ENCODE assay signal across 8 cellular contexts in the genomic region with DNA sequence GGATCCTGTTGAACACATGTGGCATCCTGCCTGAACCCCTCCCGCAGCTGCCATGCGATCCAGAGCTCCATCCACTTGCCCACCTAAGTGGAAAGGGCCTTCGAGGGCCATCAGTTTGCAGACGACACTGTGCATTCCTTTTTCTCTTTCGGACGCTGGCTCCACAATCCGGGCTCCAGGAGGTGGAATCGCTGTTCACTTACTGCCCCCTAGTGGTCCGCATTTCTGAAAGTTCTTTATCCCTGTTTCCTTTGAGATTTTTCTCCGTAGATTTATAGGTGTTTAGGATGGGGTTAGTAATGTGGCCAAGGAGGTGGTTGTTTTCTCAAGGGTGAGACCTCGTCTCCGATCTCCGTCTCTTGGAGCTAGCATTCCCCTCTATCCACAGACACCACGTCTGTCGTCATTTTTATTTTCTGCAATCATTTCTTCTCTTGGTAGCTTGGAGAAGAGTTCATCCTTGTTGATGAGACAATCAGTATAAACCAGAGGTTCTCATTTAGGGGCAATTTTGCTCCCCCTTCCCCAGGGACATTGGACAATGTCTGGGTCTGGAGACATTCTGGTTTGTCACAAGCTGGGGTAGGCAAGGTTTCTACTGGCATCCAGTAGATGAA.
DNase-seq lines count a peak whose midpoint lies in the region; ATAC-seq and TF ChIP-seq lines count a peak whose summit lies in the region.

No MANE protein-coding gene starts in this region.

- H3K27me3 Mint-ChIP-seq in activated T-cell treated with anti-CD3 and anti-CD28 coated beads, Interleukin-2, amount 50 U/mL, for 4 hours (ENCODE audit: low read depth), result peaks cover 4% of the 10 kb centered on the region

- H3K36me3 Mint-ChIP-seq in activated T-cell treated with anti-CD3 and anti-CD28 coated beads, Interleukin-2, amount 50 U/mL, for 4 hours (ENCODE audit: insufficient read depth), result no peaks in the 10 kb centered on the region

- H3K4me1 Mint-ChIP-seq in activated T-cell treated with anti-CD3 and anti-CD28 coated beads, Interleukin-2, amount 50 U/mL, for 4 hours (ENCODE audit: low read depth), result peaks cover 12% of the 10 kb centered on the region

- WGBS in neuronal stem cell (ENCODE audit: extremely low coverage in 2 of 2, insufficient read length in 2 of 2, insufficient replicate concordance in 1 of 2), 2 donors, result no CpG with 5 or more reads among the region's 15 CpGs

- ATAC-seq in activated T-cell treated with anti-CD3 and anti-CD28 coated beads, Interleukin-2, amount 50 U/mL, for 4 hours, result no peak
- ATAC-seq in GM21423 (IDR thresholded peaks at IDR 0.05; ENCODE audit: unreplicated experiment), result no peak
- no peak for ATAC-seq in HG03457 (IDR thresholded peaks at IDR 0.05; ENCODE audit: unreplicated experiment)

- H3K9me3 ChIP-seq in neuronal stem cell (replicated peaks in 1 of 2; ENCODE audit: control insufficient read depth in 2 of 2, insufficient read depth in 1 of 2, low read depth in 1 of 2, low read length in 2 of 2), result no peaks in the 10 kb centered on the region

- H3K36me3 ChIP-seq in neuronal stem cell (replicated peaks in 1 of 2; ENCODE audit: control insufficient read depth in 2 of 2, insufficient read depth in 2 of 2, low read length in 2 of 2), result no peaks in the 10 kb centered on the region

- H3K4me3 ChIP-seq in fibroblast of the aortic adventitia (ENCODE audit: low read depth, low read length) (no peak overlapping the region), neuronal stem cell (ENCODE audit: low read length in 2 of 2) (no peak overlapping the region)

- no peak overlapping the region for H2BK12ac ChIP-seq in neuronal stem cell (ENCODE audit: low read length)

- no peak overlapping the region for H3K27ac ChIP-seq in neuronal stem cell (replicated peaks; ENCODE audit: low read length)

- DNase-seq in AG08396 (ENCODE audit: low spot score), result peak; percentile 75
- peak; percentile 72 for DNase-seq in NCI-H2227 (lab: John Stamatoyannopoulos, UW; ENCODE audit: unreplicated experiment)
- DNase-seq in activated T-cell treated with anti-CD3 and anti-CD28 coated beads, Interleukin-2, amount 50 U/mL, for 4 hours, result peak; percentile 11
- DNase-seq in fibroblast of the aortic adventitia (ENCODE audit: low read depth), result peak; percentile 79
- DNase-seq in neuronal stem cell (ENCODE audit: low spot score), result peak; percentile 73

- peak overlapping the region; percentile 69 for H2AFZ ChIP-seq in neuronal stem cell (ENCODE audit: low read length)

- H2AK5ac ChIP-seq in neuronal stem cell (ENCODE audit: low read depth, low read length), result no peak overlapping the region

- no peaks in the 10 kb centered on the region for H3K27me3 ChIP-seq in neuronal stem cell (ENCODE audit: control insufficient read depth in 3 of 3, insufficient read depth in 3 of 3, low read depth in 1 of 3, low read length in 3 of 3)

- no peak overlapping the region for H2BK120ac ChIP-seq in neuronal stem cell (ENCODE audit: low read depth, low read length)

- H3K4me2 ChIP-seq in neuronal stem cell (ENCODE audit: insufficient read depth, low read length, poor library complexity, severe bottlenecking), result no peak overlapping the region

- no peak overlapping the region for H3K14ac ChIP-seq in neuronal stem cell (ENCODE audit: low read length)

- H3K23ac ChIP-seq in neuronal stem cell (ENCODE audit: low read depth, low read length, poor library complexity), result no peak overlapping the region

- no peak overlapping the region for H4K91ac ChIP-seq in neuronal stem cell (ENCODE audit: low read depth, low read length, poor library complexity)

- no peak overlapping the region for H2BK15ac ChIP-seq in neuronal stem cell (ENCODE audit: low read length)

- H3K9me3 Mint-ChIP-seq in activated T-cell treated with anti-CD3 and anti-CD28 coated beads, Interleukin-2, amount 50 U/mL, for 4 hours, result no peaks in the 10 kb centered on the region

- no peak overlapping the region for H3K4ac ChIP-seq in neuronal stem cell (ENCODE audit: low read length)

- H3K4me3 Mint-ChIP-seq in activated T-cell treated with anti-CD3 and anti-CD28 coated beads, Interleukin-2, amount 50 U/mL, for 4 hours, result peak overlapping the region; percentile 67

- H3K18ac ChIP-seq in neuronal stem cell (ENCODE audit: low read length), result no peak overlapping the region

- H3K79me1 ChIP-seq in neuronal stem cell (ENCODE audit: low read depth, low read length), result peaks cover 2% of the 10 kb centered on the region

- no peak overlapping the region for H2BK5ac ChIP-seq in neuronal stem cell (ENCODE audit: low read length)

- H3K9ac ChIP-seq in neuronal stem cell (ENCODE audit: low read depth, low read length, poor library complexity), result no peak overlapping the region

- H3K4me1 ChIP-seq in neuronal stem cell (ENCODE audit: control insufficient read depth in 2 of 2, insufficient read depth in 1 of 2, low read depth in 1 of 2, low read length in 2 of 2), result peaks cover 3 to 6% of the 10 kb centered on the region in 2 donors

- TF ChIP-seq CTCF in GM12873 (IDR thresholded peaks at IDR 0.05; ENCODE audit: insufficient read depth, low read depth, low read length, missing control alignments), result peak; percentile 77
- peak; percentile 70 for TF ChIP-seq CTCF in fibroblast of the aortic adventitia (IDR thresholded peaks at IDR 0.05; ENCODE audit: insufficient read depth, low read length)

- H4K8ac ChIP-seq in neuronal stem cell (ENCODE audit: low read depth, low read length), result no peak overlapping the region

Comparison
In these comparisons a context has a peak if more than half of its experiments do, and no peak if none do; other contexts are left out.
1. DNase-seq: peak in every context shown above with its lines; median percentile 79 in fibroblast of the aortic adventitia; 75 in AG08396; 73 in neuronal stem cell; 72 in NCI-H2227; 11 in activated T-cell treated with anti-CD3 and anti-CD28 coated beads, Interleukin-2, amount 50 U/mL, for 4 hours.